Comparison of ENCODE assay signal across 8 cellular contexts in genomic region chr16:49492090-49492801, GRCh38.
DNase-seq lines count a peak whose midpoint lies in the region; ATAC-seq and TF ChIP-seq lines count a peak whose summit lies in the region.

No MANE protein-coding gene starts in this region.

- H3K4me3 Mint-ChIP-seq in CD8-positive, alpha-beta T cell = no peak overlapping the region

- no peaks in the 10 kb centered on the region for H3K27me3 Mint-ChIP-seq in CD8-positive, alpha-beta T cell (ENCODE audit: low read depth)

- POLR2A ChIA-PET in CD8-positive, alpha-beta T cell (lab: Charles Lee) = no interaction called here

- H3K36me3 Mint-ChIP-seq in CD8-positive, alpha-beta T cell = no peaks in the 10 kb centered on the region

- DNase-seq in CD8-positive, alpha-beta T cell = peak in 5 of 7 experiments; percentile 21 to 64 (median 32)
- DNase-seq in NCI-H69 (lab: John Stamatoyannopoulos, UW) = peak; percentile 55
- peak in 1 of 2 donors; percentile 62 for DNase-seq in ascending aorta (ENCODE audit: low spot score in 2 of 2)
- peak in 3 of 4 experiments; percentile 9 to 26 (median 13) for DNase-seq in stimulated activated CD4-positive, alpha-beta T cell treated with anti-CD3 and anti-CD28 coated beads, Interleukin-1b, Interleukin-23, amount 100 ng/mL, for 24 hours (ENCODE audit: low read depth in 4 of 4, low spot score in 1 of 4)
- DNase-seq in AG08395 (ENCODE audit: low spot score) = no peak
- DNase-seq in effector CD4-positive, alpha-beta T cell = no peak

- peaks cover 2% of the 10 kb centered on the region for H3K4me1 Mint-ChIP-seq in CD8-positive, alpha-beta T cell (ENCODE audit: low read depth)

- H3K9ac ChIP-seq in iPS-20b (ENCODE audit: low read depth, low read length) = peak overlapping the region; percentile 55; the same call in 1 of the 2 replicates

- H3K27ac ChIP-seq in CD8-positive, alpha-beta T cell (ENCODE audit: low read depth, low read length) = no peak overlapping the region
- H3K27ac ChIP-seq in ascending aorta (no peak overlapping the region), iPS-20b (ENCODE audit: low read length) (peak overlapping the region; percentile 45)

- no peaks in the 10 kb centered on the region for H3K9me3 Mint-ChIP-seq in CD8-positive, alpha-beta T cell

- no peak overlapping the region for H3K27ac Mint-ChIP-seq in CD8-positive, alpha-beta T cell

- peak; percentile 83 for TF ChIP-seq CTCF in CD8-positive, alpha-beta T cell (IDR thresholded peaks at IDR 0.05)
- TF ChIP-seq CTCF in ascending aorta (IDR thresholded peaks at IDR 0.05) = peak; percentile 82 to 96 (median 95)

- H3K4me1 ChIP-seq in CD8-positive, alpha-beta T cell (ENCODE audit: insufficient read depth, low read length) = no peaks in the 10 kb centered on the region
- H3K4me1 ChIP-seq in ascending aorta (peaks cover 4% of the 10 kb centered on the region in 2 donors), iPS-20b (ENCODE audit: insufficient read depth, low read length) (peaks cover 13% of the 10 kb centered on the region; the same call in 1 of the 2 replicates)

- no peaks in the 10 kb centered on the region for H3K27me3 ChIP-seq in CD8-positive, alpha-beta T cell (ENCODE audit: insufficient read depth, low read length)
- no peaks in the 10 kb centered on the region for H3K27me3 ChIP-seq in ascending aorta
- no peaks in the 10 kb centered on the region for H3K27me3 ChIP-seq in iPS-20b (ENCODE audit: insufficient read depth, low read length)

- H3K9me3 ChIP-seq in CD8-positive, alpha-beta T cell (ENCODE audit: low read length) = no peaks in the 10 kb centered on the region
- H3K9me3 ChIP-seq in ascending aorta (peaks cover 7 to 8% of the 10 kb centered on the region in 2 donors), iPS-20b (ENCODE audit: insufficient read depth, low read depth, low read length) (no peaks in the 10 kb centered on the region)

- H3K4me3 ChIP-seq in CD8-positive, alpha-beta T cell (ENCODE audit: low read depth, low read length) = no peak overlapping the region
- H3K4me3 ChIP-seq in ascending aorta (peak overlapping the region; percentile 42 to 62), iPS-20b (ENCODE audit: low read length) (peak overlapping the region; percentile 25; the same call in 1 of the 2 replicates)

- H3K36me3 ChIP-seq in CD8-positive, alpha-beta T cell (ENCODE audit: insufficient read depth, low read length) = no peaks in the 10 kb centered on the region
- H3K36me3 ChIP-seq in ascending aorta (no peaks in the 10 kb centered on the region), iPS-20b (ENCODE audit: insufficient read depth, low read depth, low read length) (no peaks in the 10 kb centered on the region)

- ATAC-seq in CD8-positive, alpha-beta T cell = peak; percentile 78
- peak; percentile 58 for ATAC-seq in GM21423 (IDR thresholded peaks at IDR 0.05; ENCODE audit: unreplicated experiment)

- CTCF ChIA-PET in CD8-positive, alpha-beta T cell (lab: Charles Lee) = interaction anchor here (0.8 to 1.7 kb wide), 4 partner anchors 20 to 96 kb away, joined by 3 to 4 read pairs (median 4); no protein-coding TSS in a partner anchor

- intact Hi-C loops in CD8-positive, alpha-beta T cell (cut with DNase I, micrococcal nuclease) = loop anchor here (1.0 to 5.0 kb wide), 4 partner anchors 29 to 101 kb away; no protein-coding TSS in a partner anchor
- intact Hi-C loops in ascending aorta (cut with DNase I) = loop anchor here (2.0 to 5.0 kb wide), 4 partner anchors 263 to 430 kb away; partner anchors contain the start of gene ZNF423

Comparison
In these comparisons a context has a peak if more than half of its experiments do, and no peak if none do; other contexts are left out.
1. DNase-seq: peak in CD8-positive, alpha-beta T cell (5 of 7), NCI-H69 (single experiment) and stimulated activated CD4-positive, alpha-beta T cell treated with anti-CD3 and anti-CD28 coated beads, Interleukin-1b, Interleukin-23, amount 100 ng/mL, for 24 hours (3 of 4); none in AG08395 (single experiment) and effector CD4-positive, alpha-beta T cell (single experiment).